9 cellular contexts compared by ENCODE assay signal in the genomic region with DNA sequence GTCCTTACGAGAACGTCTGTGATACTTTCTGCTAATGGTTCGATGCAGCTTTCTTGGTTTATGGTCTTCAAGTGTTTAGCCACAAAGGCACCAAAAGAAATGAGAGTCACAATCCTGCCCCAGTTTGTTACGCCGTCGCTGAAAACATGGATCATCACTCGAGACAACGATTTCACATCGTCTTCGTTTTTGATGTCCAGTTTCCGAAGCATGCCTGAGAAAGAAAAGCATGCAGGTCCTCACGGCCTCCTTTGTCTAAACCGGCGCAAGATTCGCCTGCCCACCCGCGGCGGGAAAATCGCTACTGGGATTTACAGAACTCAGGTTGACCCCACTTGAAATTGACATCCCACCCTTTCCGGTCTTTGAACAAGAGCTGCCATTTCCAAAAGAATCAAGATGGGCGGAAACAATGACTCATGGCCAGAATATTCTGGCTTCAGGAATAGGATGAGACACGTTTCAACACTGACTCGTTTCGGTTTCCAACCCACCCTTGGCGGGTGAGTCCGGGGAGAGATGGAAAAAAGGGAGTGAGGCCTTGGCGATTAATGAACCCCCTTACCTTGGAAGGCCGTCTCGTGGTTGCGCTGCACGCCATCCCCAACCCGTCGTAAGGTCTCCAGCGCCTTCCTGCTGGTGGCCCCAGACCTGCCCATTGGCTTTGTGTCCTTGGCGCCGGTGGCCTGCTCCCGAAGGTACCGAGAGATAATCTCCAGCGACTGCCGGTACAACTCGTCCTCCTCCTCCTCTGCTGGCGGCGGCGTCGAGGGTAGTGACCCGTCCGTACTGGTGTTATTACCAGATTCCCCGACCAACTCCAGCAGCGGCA. TPM values are rescaled to one million over a fixed set of nuclear protein-coding genes. Genes with fewer than 3 reads are reported as not detected.
DNase-seq lines count a peak whose midpoint lies in the region; ATAC-seq and TF ChIP-seq lines count a peak whose summit lies in the region.
"Had no signal": no experiment of that assay in that cellular context is flagged by ENCODE, and none has a peak within 500 bp of the region (broad histone marks: within the 10 kb centered on the region; RNA-seq: fewer than 3 reads in every experiment).

No MANE protein-coding gene starts in this region.

- H3K4me2 ChIP-seq in PC-9, result peak overlapping the region; percentile 95

- POLR2A ChIA-PET in PC-9 (lab: Charles Lee; ENCODE audit: unreplicated experiment), result interaction anchor here (0.6 to 2.2 kb wide), 9 partner anchors 15 to 470 kb away, joined by 3 to 42 read pairs (median 7); a partner anchor contains a TSS

- BruUV-seq in PC-9 (replicated peaks; lab: Mats Ljungman, UMichigan), result TSS peak; percentile 47

- CTCF ChIA-PET in PC-9 (lab: Charles Lee), result interaction anchor here (0.7 to 2.3 kb wide), 2 partner anchors 18 to 230 kb away, joined by 3 to 11 read pairs; no protein-coding TSS in a partner anchor

- 0% methylated on average over 49 of the region's 49 CpGs for WGBS in psoas muscle, 3 donors

- H3K36me3 ChIP-seq in PC-9 (ENCODE audit: low read depth) (peaks cover 55% of the 10 kb centered on the region), right atrium auricular region (peaks cover 57% of the 10 kb centered on the region), psoas muscle (ENCODE audit: insufficient read depth in 1 of 2, low read depth in 1 of 2) (peaks cover 14 to 49% of the 10 kb centered on the region in 2 donors)

- H4K20me1 ChIP-seq in PC-9 (ENCODE audit: insufficient read depth), result peaks cover 56% of the 10 kb centered on the region

- TF ChIP-seq CTCF in PC-9 (conservative IDR thresholded peaks at IDR 0.05) (no peak), right atrium auricular region (IDR thresholded peaks at IDR 0.05) (no peak), psoas muscle (IDR thresholded peaks at IDR 0.05) (no peak)

- DNase-seq in DMS153 treated with DMSO at 0.1 percent for 48 hours (lab: John Stamatoyannopoulos, UW; ENCODE audit: unreplicated experiment) (peak; percentile 72), PC-9 (peak; percentile 45 to 79), amniotic epithelial cell (ENCODE audit: low read depth) (peak; percentile 85), right atrium auricular region (ENCODE audit: low spot score) (no peak), psoas muscle (peak; percentile 66 to 84), GOT3 (lab: John Stamatoyannopoulos, UW) (no peak)

- H3K4me1 ChIP-seq in PC-9 (replicated peaks; ENCODE audit: insufficient read depth) (peaks cover 38% of the 10 kb centered on the region), right atrium auricular region (peaks cover 0 to 34% of the 10 kb centered on the region in 2 donors), psoas muscle (peaks cover 26% of the 10 kb centered on the region)

- intact Hi-C loops in PC-9 (cut with micrococcal nuclease; ENCODE audit: unreplicated experiment) (loop anchor here (1.0 to 5.0 kb wide), 4 partner anchors 17 to 234 kb away; a partner anchor contains a TSS), psoas muscle (cut with DNase I) (loop anchor here (1.0 to 5.0 kb wide), 3 partner anchors 17 to 44 kb away; no protein-coding TSS in a partner anchor)

- peaks cover 66% of the 10 kb centered on the region for H3K79me2 ChIP-seq in PC-9 (ENCODE audit: low read depth)

- no peaks in the 10 kb centered on the region for H3K9me3 ChIP-seq in PC-9 (ENCODE audit: insufficient read depth, low read depth)
- no peaks in the 10 kb centered on the region for H3K9me3 ChIP-seq in right atrium auricular region
- no peaks in the 10 kb centered on the region for H3K9me3 ChIP-seq in psoas muscle

- ATAC-seq in HG03354 (IDR thresholded peaks at IDR 0.05; ENCODE audit: poor library complexity, severe bottlenecking, unreplicated experiment) (peak; percentile 2), psoas muscle (peak; percentile 36 to 64 (median 56)), GM18867 (IDR thresholded peaks at IDR 0.05; ENCODE audit: unreplicated experiment) (no peak)

- H3F3A ChIP-seq in PC-9 (ENCODE audit: insufficient read depth, low read depth), result peaks cover 61% of the 10 kb centered on the region

- H3K9me2 ChIP-seq in PC-9 (ENCODE audit: insufficient read depth), result no peaks in the 10 kb centered on the region

- H2AFZ ChIP-seq in PC-9, result no peak overlapping the region

- H3K27ac ChIP-seq in PC-9 (peak overlapping the region; percentile 93), right atrium auricular region (peak overlapping the region; percentile 98 to 100), psoas muscle (peak overlapping the region; percentile 100)

- H3K4me3 ChIP-seq in PC-9 (peak overlapping the region; percentile 73), right atrium auricular region (peak overlapping the region; percentile 90 to 96), psoas muscle (peak overlapping the region; percentile 92)

- H3K27me3 ChIP-seq in PC-9 (ENCODE audit: insufficient read depth, low read depth) (no peaks in the 10 kb centered on the region), right atrium auricular region (no peaks in the 10 kb centered on the region), psoas muscle (ENCODE audit: insufficient read depth in 3 of 3, low read length in 2 of 3) (no peaks in the 10 kb centered on the region)

RNA-seq across cellular contexts. Expression of a gene that starts 0.9 kb away (rescaled TPM):
- total RNA-seq in PC-9 (2021) (145 and 178 TPM in 2 replicates), right atrium auricular region (100 to 1,000 TPM in 1 of 2 donors, 10 to 100 TPM in 1; 96.7 to 146 TPM), psoas muscle (100 to 1,000 TPM; 101 to 192 (median 129) TPM)
- 100 to 1,000 TPM in 2 of 3 donors, 10 to 100 TPM in 1; 97.2 to 179 (median 108) TPM for polyA plus RNA-seq in psoas muscle

RNA-seq across cellular contexts. Expression of a gene that starts 29.3 kb away (rescaled TPM):
- total RNA-seq in PC-9 (2021) (67.9 and 76.7 TPM in 2 replicates), right atrium auricular region (10 to 100 TPM; 21.9 to 41.1 TPM), psoas muscle (100 to 1,000 TPM in 1 of 4 donors, 10 to 100 TPM in 3; 17.1 to 109 (median 31.6) TPM)
- polyA plus RNA-seq in psoas muscle, result 10 to 100 TPM in 2 of 3 donors, 1 to 10 TPM in 1; 7.4 to 32.6 (median 20.4) TPM
- total RNA-seq: activated CD8-positive, alpha-beta memory T cell treated with anti-CD3 and anti-CD28 coated beads for 36 hours had no signal

RNA-seq across cellular contexts. Expression of a gene that starts 50.9 kb away (rescaled TPM):
- total RNA-seq in PC-9 (2021), result 229 and 263 TPM in 2 replicates
- 100 to 1,000 TPM in 1 of 2 donors, 10 to 100 TPM in 1; 81.7 to 139 TPM for total RNA-seq in right atrium auricular region
- 100 to 1,000 TPM; 120 to 196 (median 162) TPM for total RNA-seq in psoas muscle
- polyA plus RNA-seq in psoas muscle, result 100 to 1,000 TPM in 2 of 3 donors, 10 to 100 TPM in 1; 76.7 to 199 (median 130) TPM

Comparison
In these comparisons a context has a peak if more than half of its experiments do, and no peak if none do; other contexts are left out.
1. DNase-seq: peak in DMS153 treated with DMSO at 0.1 percent for 48 hours (single experiment), PC-9 (2 of 2), amniotic epithelial cell (single experiment) and psoas muscle (2 of 2); none in right atrium auricular region (single experiment) and GOT3 (single experiment).
2. Peak in every context shown above with its lines, with median percentiles within 50 percentile points of each other: H3K27ac ChIP-seq and H3K4me3 ChIP-seq.